Comparison of ENCODE assay signal across 9 cellular contexts in genomic region chr4:73341454-73341853, GRCh38.
A peak's percentile ranks its signal among the peaks of the same experiment; 100 is the strongest.
DNase-seq lines count a peak whose midpoint lies in the region; ATAC-seq, FAIRE-seq and TF ChIP-seq lines count a peak whose summit lies in the region.
"Had no signal": no experiment of that assay in that cellular context is flagged by ENCODE, and none has a peak within 500 bp of the region (broad histone marks: within the 10 kb centered on the region; RNA-seq: fewer than 3 reads in every experiment).

No MANE protein-coding gene starts in this region.

- H3K9me3 ChIP-seq in SJCRH30 (replicated peaks) (no peaks in the 10 kb centered on the region), sigmoid colon (no peaks in the 10 kb centered on the region)

- no peak for TF ChIP-seq POLR2A in sigmoid colon (IDR thresholded peaks at IDR 0.05)

- H3K27ac ChIP-seq in SJCRH30: no peak overlapping the region
- H3K27ac ChIP-seq in sigmoid colon: no peak overlapping the region
- H3K27ac ChIP-seq: skin epidermis had no signal

- ATAC-seq in GM19351 (IDR thresholded peaks at IDR 0.05; ENCODE audit: unreplicated experiment): peak; percentile 95
- ATAC-seq in left ventricle myocardium superior: no peak

- no peaks in the 10 kb centered on the region for H3K27me3 Mint-ChIP-seq in progenitor cell of endocrine pancreas

- H3K4me1 ChIP-seq in SJCRH30: no peaks in the 10 kb centered on the region
- H3K4me1 ChIP-seq in sigmoid colon: no peaks in the 10 kb centered on the region

- 48 to 65% methylated on average over 4 of the region's 4 CpGs for whole genome bisulfite sequencing in sigmoid colon, 2 donors

- peaks cover 9% of the 10 kb centered on the region for H3K9me3 Mint-ChIP-seq in progenitor cell of endocrine pancreas (ENCODE audit: low read depth)

- no peaks in the 10 kb centered on the region for H3K36me3 ChIP-seq in SJCRH30
- no peaks in the 10 kb centered on the region for H3K36me3 ChIP-seq in sigmoid colon

- H3K36me3 Mint-ChIP-seq in progenitor cell of endocrine pancreas (ENCODE audit: insufficient read depth): no peaks in the 10 kb centered on the region

- H3K27me3 ChIP-seq in SJCRH30 (no peaks in the 10 kb centered on the region), sigmoid colon (no peaks in the 10 kb centered on the region)

- no peak for TF ChIP-seq EP300 in sigmoid colon (IDR thresholded peaks at IDR 0.05)

- no peak overlapping the region for H3K4me3 Mint-ChIP-seq in progenitor cell of endocrine pancreas (ENCODE audit: low read depth)

- intact Hi-C loops in sigmoid colon (cut with DNase I) (no loop called here), left ventricle myocardium superior (cut with micrococcal nuclease) (no loop called here)

- peak; percentile 88 for FAIRE-seq in D721Med (lab: Jason Lieb, UNC)

- TF ChIP-seq CTCF in D721Med (IDR thresholded peaks at IDR 0.05; ENCODE audit: insufficient read depth, missing control alignments): peak; percentile 73
- peak; percentile 79 for TF ChIP-seq CTCF in progenitor cell of endocrine pancreas (IDR thresholded peaks at IDR 0.05; ENCODE audit: unreplicated experiment)
- TF ChIP-seq CTCF in sigmoid colon (IDR thresholded peaks at IDR 0.05): peak in 1 of 4 experiments; percentile 10

- H3K27ac Mint-ChIP-seq in progenitor cell of endocrine pancreas: no peak overlapping the region

- H3K4me3 ChIP-seq in SJCRH30 (no peak overlapping the region), sigmoid colon (no peak overlapping the region)
- H3K4me3 ChIP-seq: skin epidermis had no signal

- H3K4me1 Mint-ChIP-seq in progenitor cell of endocrine pancreas (ENCODE audit: low read depth): peaks cover 21% of the 10 kb centered on the region

- DNase-seq in D721Med (ENCODE audit: insufficient read length, low spot score) (no peak), MV-4-11 (lab: John Stamatoyannopoulos, UW) (peak; percentile 11), SJCRH30 (peak; percentile 65 to 89), fibroblast of peridontal ligament (ENCODE audit: extremely low read depth) (peak; percentile 57), progenitor cell of endocrine pancreas (ENCODE audit: low spot score, unreplicated experiment) (peak; percentile 16), sigmoid colon (no peak), left ventricle myocardium superior (no peak)

Comparison
In these comparisons a context has a peak if more than half of its experiments do, and no peak if none do; other contexts are left out.
1. DNase-seq: peak in MV-4-11 (single experiment), SJCRH30 (2 of 2), fibroblast of peridontal ligament (single experiment) and progenitor cell of endocrine pancreas (single experiment); none in D721Med (single experiment), sigmoid colon (single experiment) and left ventricle myocardium superior (single experiment).